ENCODE assay signal across 11 cellular contexts in genomic region chr3:185151101-185151958, GRCh38. TPM values are rescaled to one million over a fixed set of nuclear protein-coding genes. Genes with fewer than 3 reads are reported as not detected.
DNase-seq lines count a peak whose midpoint lies in the region; ATAC-seq, FAIRE-seq and TF ChIP-seq lines count a peak whose summit lies in the region.
"Had no signal": no experiment of that assay in that cellular context is flagged by ENCODE, and none has a peak within 500 bp of the region (broad histone marks: within the 10 kb centered on the region; RNA-seq: fewer than 3 reads in every experiment).

No MANE protein-coding gene starts in this region.

- intact Hi-C loops in left lung (cut with DNase I) = no loop called here

- peak overlapping the region; percentile 43; the same call in 1 of the 2 replicates for H3K9ac ChIP-seq in iPS-20b (ENCODE audit: low read depth, low read length)

- H3K27me3 ChIP-seq in WERI-Rb-1 (ENCODE audit: insufficient read depth, low read depth, severe bottlenecking) (no peaks in the 10 kb centered on the region), iPS-20b (ENCODE audit: insufficient read depth, low read length) (peaks cover 50% of the 10 kb centered on the region), small intestine (ENCODE audit: control insufficient read depth in 2 of 2, insufficient read depth in 2 of 2, low read length in 2 of 2) (no peaks in the 10 kb centered on the region), left lung (peaks cover 37 to 92% of the 10 kb centered on the region in 2 donors)

- peaks cover 13% of the 10 kb centered on the region; the same call in 1 of the 2 replicates for H3K4me1 ChIP-seq in iPS-20b (ENCODE audit: insufficient read depth, low read length)
- H3K4me1 ChIP-seq in small intestine (ENCODE audit: control insufficient read depth in 2 of 2, insufficient read depth in 1 of 2, low read depth in 1 of 2, low read length in 1 of 2) = no peaks in the 10 kb centered on the region
- peaks cover 4 to 18% of the 10 kb centered on the region in 2 donors for H3K4me1 ChIP-seq in left lung

- in situ Hi-C loops in G401 (cut with HindIII; ENCODE audit: low sequenced_read_pairs) = no loop called here

- DNase-seq in G401 (ENCODE audit: low spot score) = peak; percentile 64
- DNase-seq in WERI-Rb-1 = no peak
- no peak for DNase-seq in small intestine
- no peak for DNase-seq in iPS-NIHi7 (ENCODE audit: extremely low spot score)
- DNase-seq in activated CD4-positive, CD25-positive, alpha-beta regulatory T cell treated with anti-CD3 and anti-CD28 coated beads, Interleukin-2, amount 50 U/mL, for 72 hours = no peak
- no peak for DNase-seq in left lung
- no peak for DNase-seq in HuH-7.5 (ENCODE audit: low spot score)
- DNase-seq: activated naive CD8-positive, alpha-beta T cell treated with anti-CD3 and anti-CD28 coated beads, Interleukin-2, amount 10 ng/mL, durations not matched to agents 7 days and 5 days; upper lobe of left lung had no signal

- H3K4me3 ChIP-seq in WERI-Rb-1 (ENCODE audit: low read depth, low read length) (peak overlapping the region; percentile 85), iPS-20b (ENCODE audit: low read length) (peak overlapping the region; percentile 82), small intestine (ENCODE audit: low read depth in 1 of 2, low read length in 2 of 2) (no peak overlapping the region), left lung (peak overlapping the region in 1 of 2 donors; percentile 56)

- FAIRE-seq in small intestine (lab: Jason Lieb, UNC) = peak; percentile 15
- FAIRE-seq: pancreas had no signal

- H3K27ac ChIP-seq in WERI-Rb-1 = no peak overlapping the region
- H3K27ac ChIP-seq in iPS-20b (ENCODE audit: low read length) = no peak overlapping the region
- H3K27ac ChIP-seq in small intestine (ENCODE audit: low read depth in 1 of 2, low read length in 1 of 2) = no peak overlapping the region
- no peak overlapping the region for H3K27ac ChIP-seq in left lung
- H3K27ac ChIP-seq: pancreas had no signal

- TF ChIP-seq CTCF in WERI-Rb-1 (IDR thresholded peaks at IDR 0.05; ENCODE audit: low read depth, low read length) (no peak), left lung (IDR thresholded peaks at IDR 0.05) (no peak)

- no peak for ATAC-seq in left lung

- 48 to 56% (median 51%) methylated on average over 8 of the region's 8 CpGs for whole genome bisulfite sequencing in small intestine, 3 donors

- H3K9me3 ChIP-seq in WERI-Rb-1 (ENCODE audit: severe bottlenecking) (no peaks in the 10 kb centered on the region), iPS-20b (ENCODE audit: insufficient read depth, low read depth, low read length) (no peaks in the 10 kb centered on the region), small intestine (ENCODE audit: control insufficient read depth, low read depth) (no peaks in the 10 kb centered on the region), left lung (no peaks in the 10 kb centered on the region)
- H3K9me3 ChIP-seq: pancreas, upper lobe of left lung had no signal

- H3K36me3 ChIP-seq in WERI-Rb-1 (no peaks in the 10 kb centered on the region), iPS-20b (ENCODE audit: insufficient read depth, low read depth, low read length) (no peaks in the 10 kb centered on the region), small intestine (ENCODE audit: control insufficient read depth in 2 of 2, insufficient read depth in 2 of 2, low read length in 2 of 2) (no peaks in the 10 kb centered on the region), left lung (no peaks in the 10 kb centered on the region)
- H3K36me3 ChIP-seq: pancreas, upper lobe of left lung had no signal

RNA-seq across cellular contexts. Expression of gene C3orf70, which starts 1.5 kb away (rescaled TPM):
- 0.06 TPM in 1 of 2 replicates, not detected in the other for total RNA-seq in G401 (2014; rRNA removed; shearing (Covaris generic))
- polyA plus RNA-seq in small intestine = 1 to 10 TPM in 2 of 3 donors, under 1 TPM in 1; 0.67 to 4.5 (median 1.4) TPM
- 1 to 10 TPM; 2.2 to 3.8 TPM for total RNA-seq in left lung
- total RNA-seq: activated naive CD8-positive, alpha-beta T cell treated with anti-CD3 and anti-CD28 coated beads, Interleukin-2, amount 10 ng/mL, durations not matched to agents 7 days and 5 days had no signal

Comparison
In these comparisons a context has a peak if more than half of its experiments do, and no peak if none do; other contexts are left out.
1. H3K4me3 ChIP-seq: peak in WERI-Rb-1 (single experiment) and iPS-20b (single experiment); none in small intestine (0 of 2).